Comparison of ENCODE assay signal across 1 cellular context in the genomic region with DNA sequence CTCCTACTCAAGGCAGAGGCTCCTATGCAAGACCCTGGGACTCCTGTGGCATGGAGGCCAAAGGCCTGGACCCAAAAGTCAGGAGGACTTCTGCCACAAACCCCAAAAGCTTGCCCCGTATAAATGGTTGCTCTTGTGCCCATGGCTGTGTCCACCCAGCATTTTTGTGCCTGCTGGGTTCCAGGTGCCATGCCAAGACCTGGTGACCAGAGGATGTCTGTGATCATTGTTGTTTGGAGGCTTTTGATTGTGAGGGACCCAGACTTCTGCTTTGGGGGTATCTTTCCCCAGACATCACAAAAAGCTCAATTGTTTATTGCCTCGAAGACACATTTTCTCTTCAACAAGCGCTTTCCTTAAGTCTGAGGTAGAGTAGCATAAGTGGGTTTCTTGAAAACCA.
TF ChIP-seq lines count a peak whose summit lies in the region.

No MANE protein-coding gene starts in this region.

TF ChIP-seq in HepG2, 621 proteins besides CTCF, POLR2A, EP300 and RAD21:
- TF ChIP-seq SRSF9 (IDR thresholded peaks at IDR 0.05; ENCODE audit: borderline replicate concordance, insufficient read depth, low read depth, low read length, poor library complexity, severe bottlenecking) (no peak), KDM3A (CRISPR knock-in tag; IDR thresholded peaks at IDR 0.05; ENCODE audit: low read depth) (no peak), GATAD2A (CRISPR knock-in tag; IDR thresholded peaks at IDR 0.05) (no peak), RBM22 (optimal IDR thresholded peaks at IDR 0.05; ENCODE audit: low read length) (peak; percentile 93)
- TF ChIP-seq, protein P1, sequence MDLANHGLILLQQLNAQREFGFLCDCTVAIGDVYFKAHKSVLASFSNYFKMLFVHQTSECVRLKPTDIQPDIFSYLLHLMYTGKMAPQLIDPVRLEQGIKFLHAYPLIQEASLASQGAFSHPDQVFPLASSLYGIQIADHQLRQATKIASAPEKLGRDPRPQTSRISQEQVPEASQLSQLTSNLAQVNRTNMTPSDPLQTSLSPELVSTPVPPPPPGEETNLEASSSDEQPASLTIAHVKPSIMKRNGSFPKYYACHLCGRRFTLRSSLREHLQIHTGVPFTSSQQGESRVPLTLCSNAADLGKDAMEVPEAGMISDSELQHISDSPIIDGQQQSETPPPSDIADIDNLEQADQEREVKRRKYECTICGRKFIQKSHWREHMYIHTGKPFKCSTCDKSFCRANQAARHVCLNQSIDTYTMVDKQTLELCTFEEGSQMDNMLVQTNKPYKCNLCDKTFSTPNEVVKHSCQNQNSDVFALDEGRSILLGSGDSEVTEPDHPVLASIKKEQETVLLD (CRISPR knock-in tag; IDR thresholded peaks at IDR 0.05; ENCODE audit: low read depth) = no peak
